In genomic region chr22:20060700-20061480, GRCh38 we compare ENCODE assay signal across 1 cellular context.
TF ChIP-seq lines count a peak whose summit lies in the region.

No MANE protein-coding gene starts in this region.

TF ChIP-seq in GM23338, 12 proteins besides CTCF, POLR2A, EP300 and RAD21 (continued from another document):
- TF ChIP-seq STAT1 (IDR thresholded peaks at IDR 0.05; ENCODE audit: unreplicated experiment), result no peak
- TF ChIP-seq NANOG (IDR thresholded peaks at IDR 0.05; ENCODE audit: borderline replicate concordance), result no peak
- no peak for TF ChIP-seq ZNF331 (CRISPR knock-in tag; IDR thresholded peaks at IDR 0.05; ENCODE audit: low read depth)
- TF ChIP-seq ZNF114 (CRISPR knock-in tag; IDR thresholded peaks at IDR 0.05), result no peak
